In the genomic region with DNA sequence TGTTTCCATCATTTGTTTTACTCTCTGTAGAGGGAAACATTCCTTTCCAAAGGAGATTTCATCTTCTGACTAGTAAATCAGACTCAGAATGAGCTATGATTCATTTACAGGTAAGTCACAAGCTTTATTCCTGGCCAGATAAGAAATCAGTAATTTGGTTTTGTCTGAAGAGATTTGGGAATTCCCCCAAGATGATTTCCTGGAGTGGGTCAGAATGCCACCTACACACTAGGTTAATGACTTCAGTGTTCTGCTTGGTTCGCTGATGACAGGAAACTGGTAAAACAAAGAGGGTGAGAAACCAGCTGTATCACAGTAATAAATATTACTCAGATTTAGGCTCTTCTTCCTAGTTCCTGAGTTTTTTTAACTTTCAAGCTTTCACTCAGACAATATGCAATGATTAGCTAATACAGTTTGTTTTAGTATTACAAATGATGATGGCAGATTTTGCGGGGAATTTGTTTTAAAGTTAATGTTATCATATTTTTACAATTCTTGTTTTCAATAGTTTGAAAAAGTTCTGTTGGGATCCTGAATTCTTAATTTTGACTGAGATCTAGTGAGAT, we compare ENCODE assay signal across 10 cellular contexts. TPM values are rescaled to one million over a fixed set of nuclear protein-coding genes. Genes with fewer than 3 reads are reported as not detected.
A peak's percentile ranks its signal among the peaks of the same experiment; 100 is the strongest.
DNase-seq lines count a peak whose midpoint lies in the region; ATAC-seq and TF ChIP-seq lines count a peak whose summit lies in the region.
"Had no signal": no experiment of that assay in that cellular context is flagged by ENCODE, and none has a peak within 500 bp of the region (broad histone marks: within the 10 kb centered on the region; RNA-seq: fewer than 3 reads in every experiment).

No MANE protein-coding gene starts in this region.

- peaks cover 7% of the 10 kb centered on the region for H3K4me1 Mint-ChIP-seq in nephron progenitor cell

- no peaks in the 10 kb centered on the region for H3K36me3 ChIP-seq in stomach
- H3K36me3 ChIP-seq: thoracic aorta had no signal

- no peaks in the 10 kb centered on the region for H3K36me3 Mint-ChIP-seq in nephron progenitor cell (ENCODE audit: low read depth)

- intact Hi-C loops in stomach (cut with DNase I; ENCODE audit: low total_unique reads) = no loop called here

- H3K27me3 ChIP-seq in stomach = no peaks in the 10 kb centered on the region

- H3K4me3 ChIP-seq in stomach = no peak overlapping the region
- H3K4me3 ChIP-seq: thoracic aorta had no signal

- peaks cover 4% of the 10 kb centered on the region for H3K9me3 Mint-ChIP-seq in nephron progenitor cell

- H3K27ac ChIP-seq in stomach = peak overlapping the region in 2 of 5 donors; percentile 44 to 67
- H3K27ac ChIP-seq: thoracic aorta had no signal

- TF ChIP-seq CTCF in nephron progenitor cell (IDR thresholded peaks at IDR 0.05) (no peak), stomach (IDR thresholded peaks at IDR 0.05) (no peak)

- peak; percentile 99 for DNase-seq in kidney tubule cell (ENCODE audit: low spot score)
- no peak for DNase-seq in SKM-1 treated with dmso at 0.1 percent for 144 hours (lab: John Stamatoyannopoulos, UW; ENCODE audit: unreplicated experiment)
- no peak for DNase-seq in nephron progenitor cell
- DNase-seq in activated gamma-delta T cell treated with Interleukin-2 at 50 U/mL for 16 hours = no peak
- no peak for DNase-seq in stomach

- H3K4me1 ChIP-seq in stomach = peaks cover 0 to 8% (median 0%) of the 10 kb centered on the region in 4 donors

- H3K9me3 ChIP-seq in stomach = no peaks in the 10 kb centered on the region
- H3K9me3 ChIP-seq: thoracic aorta had no signal

- H3K27ac Mint-ChIP-seq in nephron progenitor cell = no peak overlapping the region

- WGBS in stomach, 5 donors = 44 to 55% (median 46%) methylated on average over 2 of the region's 2 CpGs

- H3K4me3 Mint-ChIP-seq in nephron progenitor cell = no peak overlapping the region

- H3K27me3 Mint-ChIP-seq in nephron progenitor cell (ENCODE audit: low read depth, poor library complexity) = peaks cover 3% of the 10 kb centered on the region

- ATAC-seq in GM18867 (IDR thresholded peaks at IDR 0.05; ENCODE audit: unreplicated experiment) (peak; percentile 96), GM21619 (IDR thresholded peaks at IDR 0.05; ENCODE audit: unreplicated experiment) (peak; percentile 97), HG03457 (IDR thresholded peaks at IDR 0.05; ENCODE audit: unreplicated experiment) (peak; percentile 97)

- TF ChIP-seq EP300 in stomach (IDR thresholded peaks at IDR 0.05) = no peak

- no peak for TF ChIP-seq POLR2A in stomach (IDR thresholded peaks at IDR 0.05)

RNA-seq across cellular contexts. Expression of a gene that starts 8.3 kb away (rescaled TPM):
- total RNA-seq in stomach = not detected
- polyA plus RNA-seq in stomach = not detected
- total RNA-seq: T-helper 1 cell treated with Interleukin-12 subunit alpha and Interleukin-12 subunit beta and Interleukin-4 antibody, amounts not matched to agents 30 ng/mL and 1 ng/mL, for 36 hours; thoracic aorta had no signal

RNA-seq across cellular contexts. Expression of a gene that starts 44.3 kb away (rescaled TPM):
- total RNA-seq in stomach = 100 to 1,000 TPM in 1 of 5 donors, 10 to 100 TPM in 1, 1 to 10 TPM in 1, under 1 TPM in 1, not detected in 1; under 0.01 to 130 (median 8.2) TPM
- 1 to 10 TPM in 2 of 3 donors, under 1 TPM in 1; 0.44 to 1.7 (median 1.1) TPM for polyA plus RNA-seq in stomach
- total RNA-seq: T-helper 1 cell treated with Interleukin-12 subunit alpha and Interleukin-12 subunit beta and Interleukin-4 antibody, amounts not matched to agents 30 ng/mL and 1 ng/mL, for 36 hours had no signal
